Comparison of ENCODE assay signal across 22 cellular contexts in genomic region chr6:150713876-150714275, GRCh38.
"Had no signal": no experiment of that assay in that cellular context is flagged by ENCODE, and none has a peak within 500 bp of the region (broad histone marks: within the 10 kb centered on the region; RNA-seq: fewer than 3 reads in every experiment).

No MANE protein-coding gene starts in this region.

- DNase-seq: activated CD4-positive, alpha-beta T cell treated with anti-CD3 and anti-CD28 coated beads for 48 hours; activated CD4-positive, CD25-positive, alpha-beta regulatory T cell; activated CD8-positive, alpha-beta T cell treated with anti-CD3 and anti-CD28 coated beads for 36 hours; activated naive CD4-positive, alpha-beta T cell treated with anti-CD3 and anti-CD28 coated beads for 36 hours; activated T-cell treated with anti-CD3 and anti-CD28 coated beads, Interleukin-2, amount 50 U/mL, for 1 hour; anterior cingulate cortex; foreskin keratinocyte; mucosa of descending colon; naive thymus-derived CD8-positive, alpha-beta T cell; nucleus accumbens; SHP77; SK-N-SH; stimulated activated CD4-positive, alpha-beta T cell treated with anti-CD3 and anti-CD28 coated beads, Interleukin-12 subunit alpha, Interleukin-12 subunit beta, amount 100 ng/mL, for 4 hours; stimulated activated CD4-positive, alpha-beta T cell treated with anti-CD3 and anti-CD28 coated beads, Interleukin-1b, Interleukin-23, amount 100 ng/mL, for 48 hours; T-cell; T-helper 9 cell; upper lobe of left lung had no signal

- H3K4me1 Mint-ChIP-seq: naive thymus-derived CD8-positive, alpha-beta T cell; T-cell had no signal

- H3K4me3 Mint-ChIP-seq: activated CD8-positive, alpha-beta T cell treated with anti-CD3 and anti-CD28 coated beads for 36 hours; activated naive CD4-positive, alpha-beta T cell treated with anti-CD3 and anti-CD28 coated beads for 36 hours; dendritic cell treated with granulocyte-macrophage colony-stimulating factor and Interleukin-4, amounts not matched to agents 40 ng/mL and 50 ng/mL, for 4 days; naive thymus-derived CD8-positive, alpha-beta T cell; stimulated activated naive CD8-positive, alpha-beta T cell treated with anti-CD3 and anti-CD28 coated beads, Interleukin-15, Interleukin-2, amounts not matched to agents 100 ng/mL and 50 ng/mL, for 24 hours; T-cell had no signal

- H3K4me2 ChIP-seq: SK-N-SH had no signal

- ATAC-seq: activated CD8-positive, alpha-beta T cell treated with anti-CD3 and anti-CD28 coated beads for 36 hours; foreskin keratinocyte; mucosa of descending colon; naive thymus-derived CD8-positive, alpha-beta T cell; T-cell had no signal

- H3K9ac ChIP-seq: SK-N-SH had no signal

- H3K27ac Mint-ChIP-seq: activated CD8-positive, alpha-beta T cell treated with anti-CD3 and anti-CD28 coated beads for 36 hours; activated naive CD4-positive, alpha-beta T cell treated with anti-CD3 and anti-CD28 coated beads for 36 hours; activated T-helper 2 cell treated with anti-CD3 and anti-CD28 coated beads, Interferon-gamma antibody, Interleukin-2, Interleukin-4, amounts not matched to agents 10 μg/mL and 5 μg/mL and 100 μg/mL, durations not matched to agents 14 hours and 24 hours and 36 hours; dendritic cell treated with granulocyte-macrophage colony-stimulating factor and Interleukin-4, amounts not matched to agents 40 ng/mL and 50 ng/mL, for 4 days; naive thymus-derived CD8-positive, alpha-beta T cell; stimulated activated naive CD8-positive, alpha-beta T cell treated with anti-CD3 and anti-CD28 coated beads, Interleukin-15, Interleukin-2, amounts not matched to agents 100 ng/mL and 50 ng/mL, for 24 hours; T-cell had no signal

- H3K4me3 ChIP-seq: mucosa of descending colon, suprapubic skin, upper lobe of left lung had no signal

- H3K4me1 ChIP-seq: foreskin keratinocyte had no signal

- H3K27me3 ChIP-seq: foreskin keratinocyte, suprapubic skin, upper lobe of left lung had no signal

- H3K27ac ChIP-seq: epithelial cell of prostate, foreskin keratinocyte, suprapubic skin had no signal

- H3K36me3 Mint-ChIP-seq: naive thymus-derived CD8-positive, alpha-beta T cell; T-cell had no signal

- H3K27me3 Mint-ChIP-seq: activated CD8-positive, alpha-beta T cell treated with anti-CD3 and anti-CD28 coated beads for 36 hours; T-cell had no signal

- H3K9me3 Mint-ChIP-seq: activated CD8-positive, alpha-beta T cell treated with anti-CD3 and anti-CD28 coated beads for 36 hours; activated naive CD4-positive, alpha-beta T cell treated with anti-CD3 and anti-CD28 coated beads for 36 hours; activated T-helper 2 cell treated with anti-CD3 and anti-CD28 coated beads, Interferon-gamma antibody, Interleukin-2, Interleukin-4, amounts not matched to agents 10 μg/mL and 5 μg/mL and 100 μg/mL, durations not matched to agents 14 hours and 24 hours and 36 hours; dendritic cell treated with granulocyte-macrophage colony-stimulating factor and Interleukin-4, amounts not matched to agents 40 ng/mL and 50 ng/mL, for 4 days; naive thymus-derived CD8-positive, alpha-beta T cell; stimulated activated naive CD8-positive, alpha-beta T cell treated with anti-CD3 and anti-CD28 coated beads, Interleukin-15, Interleukin-2, amounts not matched to agents 100 ng/mL and 50 ng/mL, for 24 hours; T-cell had no signal
